In genomic region chr20:33648396-33649004, GRCh38 we compare ENCODE assay signal across 12 cellular contexts. TPM values are rescaled to one million over a fixed set of nuclear protein-coding genes. Genes with fewer than 3 reads are reported as not detected.
A peak's percentile ranks its signal among the peaks of the same experiment; 100 is the strongest.
DNase-seq lines count a peak whose midpoint lies in the region; ATAC-seq and TF ChIP-seq lines count a peak whose summit lies in the region.
"Had no signal": no experiment of that assay in that cellular context is flagged by ENCODE, and none has a peak within 500 bp of the region (broad histone marks: within the 10 kb centered on the region; RNA-seq: fewer than 3 reads in every experiment).

No MANE protein-coding gene starts in this region.

- H3K27me3 ChIP-seq in RWPE2 (ENCODE audit: insufficient read depth, poor library complexity, severe bottlenecking), result no peaks in the 10 kb centered on the region
- H3K27me3 ChIP-seq: testis had no signal

- no peaks in the 10 kb centered on the region for H3K9me3 ChIP-seq in RWPE2 (ENCODE audit: severe bottlenecking)
- H3K9me3 ChIP-seq: A549, testis had no signal

- H3K27ac ChIP-seq in RWPE2 (ENCODE audit: poor library complexity, severe bottlenecking), result no peak overlapping the region
- H3K27ac ChIP-seq: A549, testis had no signal

- intact Hi-C loops in Right ventricle myocardium superior (cut with DNase I), result no loop called here

- peaks cover 49% of the 10 kb centered on the region for H3K4me1 Mint-ChIP-seq in stimulated activated effector memory CD8-positive, alpha-beta T cell treated with anti-CD3 and anti-CD28 coated beads, Interleukin-12 subunit alpha, Interleukin-12 subunit beta, amount 100 ng/mL, for 72 hours

- H3K4me3 ChIP-seq in RWPE2 (ENCODE audit: severe bottlenecking), result no peak overlapping the region
- H3K4me3 ChIP-seq: A549, testis had no signal

- TF ChIP-seq CTCF in RWPE2 (IDR thresholded peaks at IDR 0.05; ENCODE audit: poor library complexity, severe bottlenecking), result no peak

- H3K4me1 ChIP-seq in RWPE2 (ENCODE audit: insufficient read depth, poor library complexity, severe bottlenecking), result no peaks in the 10 kb centered on the region

- H3K9me3 Mint-ChIP-seq in stimulated activated effector memory CD8-positive, alpha-beta T cell treated with anti-CD3 and anti-CD28 coated beads, Interleukin-12 subunit alpha, Interleukin-12 subunit beta, amount 100 ng/mL, for 72 hours, result no peaks in the 10 kb centered on the region
- H3K9me3 Mint-ChIP-seq: WTC11 had no signal

- H3K27ac Mint-ChIP-seq in stimulated activated effector memory CD8-positive, alpha-beta T cell treated with anti-CD3 and anti-CD28 coated beads, Interleukin-12 subunit alpha, Interleukin-12 subunit beta, amount 100 ng/mL, for 72 hours, result no peak overlapping the region
- H3K27ac Mint-ChIP-seq: WTC11 had no signal

- H3K36me3 ChIP-seq in RWPE2 (ENCODE audit: low read depth), result peaks cover 20% of the 10 kb centered on the region

- ATAC-seq in RWPE2 (ENCODE audit: low read depth) (peak; percentile 3; the same call in 2 of the 3 replicates), Right ventricle myocardium superior (ENCODE audit: poor library complexity) (peak; percentile 7), HG03196 (IDR thresholded peaks at IDR 0.05; ENCODE audit: unreplicated experiment) (no peak)
- peak; percentile 59 for ATAC-seq in stimulated activated effector memory CD8-positive, alpha-beta T cell treated with anti-CD3 and anti-CD28 coated beads, Interleukin-12 subunit alpha, Interleukin-12 subunit beta, amount 100 ng/mL, for 72 hours
- ATAC-seq: A549, WTC11 had no signal

- H3K4me3 Mint-ChIP-seq in stimulated activated effector memory CD8-positive, alpha-beta T cell treated with anti-CD3 and anti-CD28 coated beads, Interleukin-12 subunit alpha, Interleukin-12 subunit beta, amount 100 ng/mL, for 72 hours, result no peak overlapping the region
- H3K4me3 Mint-ChIP-seq: WTC11 had no signal

- H3K36me3 Mint-ChIP-seq in stimulated activated effector memory CD8-positive, alpha-beta T cell treated with anti-CD3 and anti-CD28 coated beads, Interleukin-12 subunit alpha, Interleukin-12 subunit beta, amount 100 ng/mL, for 72 hours, result peaks cover 17% of the 10 kb centered on the region

- DNase-seq in DMS53 (lab: John Stamatoyannopoulos, UW) (peak; percentile 81), DMS53 treated with DMSO at 0.1 percent for 48 hours (lab: John Stamatoyannopoulos, UW; ENCODE audit: unreplicated experiment) (no peak), RWPE2 (ENCODE audit: low spot score) (peak; percentile 74), Right ventricle myocardium superior (no peak), SHP77 treated with DMSO at 0.1 percent for 48 hours (lab: John Stamatoyannopoulos, UW) (no peak)
- DNase-seq in stimulated activated effector memory CD8-positive, alpha-beta T cell treated with anti-CD3 and anti-CD28 coated beads, Interleukin-12 subunit alpha, Interleukin-12 subunit beta, amount 100 ng/mL, for 72 hours (ENCODE audit: low spot score in 2 of 2), result no peak
- no peak for DNase-seq in activated CD8-positive, alpha-beta memory T cell treated with anti-CD3 and anti-CD28 coated beads for 24 hours
- DNase-seq: DMS79, testis had no signal

RNA-seq across cellular contexts. Expression of gene C20orf144, which starts 13.6 kb away (rescaled TPM):
- not detected for total RNA-seq in Right ventricle myocardium superior

RNA-seq across cellular contexts. Expression of gene ACTL10, which starts 18.2 kb away (rescaled TPM):
- 0.22 TPM for total RNA-seq in Right ventricle myocardium superior

RNA-seq across cellular contexts. Expression of gene NECAB3, which starts 25.7 kb away (rescaled TPM):
- 69.4 TPM for total RNA-seq in Right ventricle myocardium superior

RNA-seq across cellular contexts. Expression of gene E2F1, which starts 37.7 kb away (rescaled TPM):
- total RNA-seq in Right ventricle myocardium superior, result 1.1 TPM

Comparison
In these comparisons a context has a peak if more than half of its experiments do, and no peak if none do; other contexts are left out.
1. DNase-seq: peak in DMS53 (single experiment) and RWPE2 (single experiment); none in DMS53 treated with DMSO at 0.1 percent for 48 hours (single experiment), Right ventricle myocardium superior (single experiment), stimulated activated effector memory CD8-positive, alpha-beta T cell treated with anti-CD3 and anti-CD28 coated beads, Interleukin-12 subunit alpha, Interleukin-12 subunit beta, amount 100 ng/mL, for 72 hours (0 of 2), SHP77 treated with DMSO at 0.1 percent for 48 hours (single experiment) and activated CD8-positive, alpha-beta memory T cell treated with anti-CD3 and anti-CD28 coated beads for 24 hours (single experiment).